8 cellular contexts compared by ENCODE assay signal in genomic region chr10:8365935-8366911, GRCh38.
DNase-seq lines count a peak whose midpoint lies in the region; ATAC-seq, FAIRE-seq and TF ChIP-seq lines count a peak whose summit lies in the region.

No MANE protein-coding gene starts in this region.

- POLR2A ChIA-PET in T-cell (lab: Charles Lee), result interaction anchor here (0.6 to 2.1 kb wide), 7 partner anchors 33 to 1232 kb away, joined by 3 to 17 read pairs (median 3); no protein-coding TSS in a partner anchor

- peaks cover 0 to 5% (median 3%) of the 10 kb centered on the region in 3 donors for H3K9me3 Mint-ChIP-seq in T-cell

- no peak for TF ChIP-seq POLR2A in adrenal gland (IDR thresholded peaks at IDR 0.05)

- in situ Hi-C loops in astrocyte of the spinal cord (cut with HindIII; ENCODE audit: low sequenced_read_pairs), result no loop called here

- H3K36me3 ChIP-seq in adrenal gland (replicated peaks in 1 of 2), result no peaks in the 10 kb centered on the region

- intact Hi-C loops in adrenal gland (cut with DNase I), result no loop called here

- peak overlapping the region in 1 of 3 donors; percentile 22 for H3K4me3 Mint-ChIP-seq in T-cell

- H3K27me3 Mint-ChIP-seq in T-cell, result no peaks in the 10 kb centered on the region

- peak; percentile 48 to 90 (median 54) for ATAC-seq in T-cell (replicated peaks in 1 of 4)

- CTCF ChIA-PET in T-cell (lab: Charles Lee), result interaction anchor here in 1 of 2 donors (0.7 kb wide), 1 partner anchor 578 kb away, joined by 6 read pairs; the partner anchor contains the start of genes ATP5F1C and KIN

- WGBS in adrenal gland, 4 donors, result 85 to 87% (median 86%) methylated on average over 19 of the region's 19 CpGs

- no peak overlapping the region for H3K27ac ChIP-seq in adrenal gland

- peak overlapping the region; percentile 46 to 82 for H3K27ac Mint-ChIP-seq in T-cell

- H3K4me1 ChIP-seq in adrenal gland (replicated peaks in 1 of 2), result no peaks in the 10 kb centered on the region

- FAIRE-seq in frontal cortex (lab: Jason Lieb, UNC), result no peak

- no peaks in the 10 kb centered on the region for H3K27me3 ChIP-seq in adrenal gland

- no peak overlapping the region for H3K4me3 ChIP-seq in GM12865 (ENCODE audit: low read depth, low read length)
- H3K4me3 ChIP-seq in astrocyte of the spinal cord (ENCODE audit: low read depth, low read length), result no peak overlapping the region
- no peak overlapping the region for H3K4me3 ChIP-seq in adrenal gland

- no peak for TF ChIP-seq CTCF in GM12865 (IDR thresholded peaks at IDR 0.05; ENCODE audit: insufficient read depth, low read depth, low read length, missing control alignments)
- no peak for TF ChIP-seq CTCF in astrocyte of the spinal cord (IDR thresholded peaks at IDR 0.05; ENCODE audit: low read depth, low read length)
- TF ChIP-seq CTCF in adrenal gland (IDR thresholded peaks at IDR 0.05), result no peak

- no peaks in the 10 kb centered on the region for H3K9me3 ChIP-seq in adrenal gland (replicated peaks in 1 of 3)

- H3K4me1 Mint-ChIP-seq in T-cell, result peaks cover 26 to 55% (median 37%) of the 10 kb centered on the region in 3 donors

- DNase-seq in GM12865 (ENCODE audit: low read depth), result peak; percentile 37
- DNase-seq in T-cell, result peak in 31 of 34 experiments; percentile 4 to 56 (median 36)
- DNase-seq in astrocyte of the spinal cord (ENCODE audit: low read depth, low spot score), result peak; percentile 91
- peak in 3 of 4 experiments; percentile 16 to 27 (median 17) for DNase-seq in stimulated activated CD4-positive, alpha-beta T cell treated with anti-CD3 and anti-CD28 coated beads, Interleukin-1b, Interleukin-23, amount 100 ng/mL, for 24 hours (ENCODE audit: low read depth in 4 of 4, low spot score in 1 of 4)
- no peak for DNase-seq in cerebellum (ENCODE audit: low spot score)
- no peak for DNase-seq in frontal cortex (ENCODE audit: low spot score in 2 of 2)
- DNase-seq in DMS79 (lab: John Stamatoyannopoulos, UW), result no peak
- DNase-seq in adrenal gland, result no peak

- no peaks in the 10 kb centered on the region for H3K36me3 Mint-ChIP-seq in T-cell

Comparison
In these comparisons a context has a peak if more than half of its experiments do, and no peak if none do; other contexts are left out.
1. DNase-seq: peak in GM12865 (single experiment), T-cell (31 of 34), astrocyte of the spinal cord (single experiment) and stimulated activated CD4-positive, alpha-beta T cell treated with anti-CD3 and anti-CD28 coated beads, Interleukin-1b, Interleukin-23, amount 100 ng/mL, for 24 hours (3 of 4); none in cerebellum (single experiment), frontal cortex (0 of 2), DMS79 (single experiment) and adrenal gland (0 of 7).